Comparison of ENCODE assay signal across 8 cellular contexts in the genomic region with DNA sequence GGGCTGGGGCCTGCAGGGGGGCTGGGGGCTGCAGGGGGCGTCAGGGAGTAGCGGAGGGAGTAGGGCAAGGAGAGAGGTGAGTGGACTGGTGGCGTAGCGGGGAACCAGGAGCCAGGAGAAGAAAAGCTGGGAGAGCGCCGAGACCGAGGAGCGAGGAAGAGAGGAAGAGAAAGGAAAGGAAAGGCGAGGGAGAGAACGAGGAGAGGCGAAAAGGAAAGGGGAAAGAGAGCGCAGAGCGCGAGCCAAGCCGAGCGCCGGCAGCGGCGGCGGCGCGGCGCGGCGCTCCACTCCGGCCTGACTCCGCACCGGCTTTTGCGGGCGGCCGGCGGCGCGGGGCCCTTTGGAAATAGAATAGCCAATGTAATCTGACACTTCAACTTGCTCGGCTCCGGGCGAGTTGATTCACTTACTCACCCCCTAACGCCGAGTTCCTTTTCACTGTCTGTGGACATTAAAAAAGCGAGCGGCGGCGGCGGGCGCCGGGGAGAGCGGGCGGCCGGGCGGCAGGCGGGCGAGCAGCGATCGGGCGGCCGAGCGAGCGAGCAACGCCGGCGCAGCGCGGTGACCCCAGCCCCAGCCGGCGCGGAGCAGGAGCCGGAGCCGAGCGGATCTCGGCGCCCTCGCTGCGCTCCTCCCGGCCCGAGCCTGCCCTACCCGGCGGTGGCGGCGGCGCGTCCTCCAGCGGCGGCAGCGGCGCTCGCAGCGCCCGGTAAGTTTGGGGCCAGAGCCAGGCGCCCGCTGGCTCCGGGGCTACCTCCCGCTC.
DNase-seq lines count a peak whose midpoint lies in the region; ATAC-seq and TF ChIP-seq lines count a peak whose summit lies in the region.

Gene ZMIZ1 (plus strand): TSS at position 405 of the 763 bp plus-strand sequence. CDS start 132,667 bp downstream, outside the sequence.

- DNase-seq in NCI-H146 treated with DMSO at 0.1 percent for 48 hours (lab: John Stamatoyannopoulos, UW; ENCODE audit: unreplicated experiment) (peak; percentile 85), T-helper 9 cell (peak; percentile 71), astrocyte of the hippocampus (ENCODE audit: low read depth, low spot score) (peak; percentile 97), hippocampal formation (lab: John Stamatoyannopoulos, UW) (peak; percentile 80 to 92), retinal pigment epithelial cell (ENCODE audit: low read depth) (peak; percentile 71)
- no peak for DNase-seq in NK-92 treated with Interleukin-12 subunit alpha and Interleukin-12 subunit beta, amount 100 ng/mL, for 24 hours (lab: John Stamatoyannopoulos, UW)

- TF ChIP-seq CTCF in retinal pigment epithelial cell (conservative IDR thresholded peaks at IDR 0.05; ENCODE audit: low read depth, low read length), result no peak

- peak; percentile 60 for ATAC-seq in HG02884 (IDR thresholded peaks at IDR 0.05; ENCODE audit: unreplicated experiment)

- TF ChIP-seq POLR2A in GM15510 (IDR thresholded peaks at IDR 0.05; ENCODE audit: borderline replicate concordance, extremely low read depth, insufficient read length), result peak; percentile 38

- H3K4me3 ChIP-seq in retinal pigment epithelial cell (ENCODE audit: low read length), result peak within 1 kb of the TSS; percentile 92
